24 cellular contexts compared by ENCODE assay signal in the genomic region with DNA sequence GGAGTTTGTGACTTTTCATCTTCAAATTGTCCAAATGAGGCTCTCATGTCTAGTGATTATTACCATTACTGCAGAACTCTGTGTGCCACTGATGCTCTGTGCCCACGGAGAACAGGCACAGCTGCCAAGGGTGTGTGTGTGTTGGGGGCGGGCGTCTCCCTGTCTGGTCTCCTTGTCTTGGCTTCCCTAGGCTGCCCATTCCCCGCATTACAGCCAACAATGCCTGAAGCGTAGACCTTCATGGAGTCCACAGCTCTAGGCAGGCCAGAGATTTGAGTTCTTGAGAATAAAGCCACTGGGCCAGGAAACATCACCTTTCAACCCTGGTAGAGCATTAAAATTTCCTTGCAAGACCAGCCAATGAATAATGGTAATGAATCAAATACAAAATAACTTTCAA. TPM values are rescaled to one million over a fixed set of nuclear protein-coding genes. Genes with fewer than 3 reads are reported as not detected.
"Had no signal": no experiment of that assay in that cellular context is flagged by ENCODE, and none has a peak within 500 bp of the region (broad histone marks: within the 10 kb centered on the region; RNA-seq: fewer than 3 reads in every experiment).

No MANE protein-coding gene starts in this region.

- DNase-seq: activated CD4-positive, alpha-beta T cell treated with anti-CD3 and anti-CD28 coated beads for 4 hours; activated CD4-positive, CD25-positive, alpha-beta regulatory T cell; activated CD8-positive, alpha-beta memory T cell treated with anti-CD3 and anti-CD28 coated beads, Interleukin-2, amount 50 U/mL, for 4 hours; activated CD8-positive, alpha-beta T cell treated with anti-CD3 and anti-CD28 coated beads for 36 hours; activated naive CD4-positive, alpha-beta T cell; activated T-cell treated with anti-CD3 and anti-CD28 coated beads, Interleukin-2, amount 50 U/mL, for 72 hours; body of pancreas; central memory CD4-positive, alpha-beta T cell; MV-4-11; NCI-H1105; NCI-H1436; NCI-H1694 treated with DMSO at 0.1 percent for 48 hours; NCI-H2029 treated with DMSO at 0.1 percent for 48 hours; NCI-H446; NCI-H524; SHP77 treated with DMSO at 0.1 percent for 48 hours; T-helper 2 cell; T1000 had no signal

- H3K4me1 ChIP-seq: body of pancreas, Peyer's patch had no signal

- H3K27ac ChIP-seq: body of pancreas, Peyer's patch had no signal

- H3K27me3 ChIP-seq: body of pancreas, MG63, Peyer's patch had no signal

- H3K4me3 ChIP-seq: body of pancreas, MG63, Peyer's patch had no signal

- H3K9me3 ChIP-seq: body of pancreas, MG63, Peyer's patch had no signal

RNA-seq across cellular contexts. Expression of gene LDHAL6B, which starts 59.0 kb away (rescaled TPM):
- total RNA-seq: activated CD8-positive, alpha-beta T cell treated with anti-CD3 and anti-CD28 coated beads for 36 hours; activated T-cell treated with anti-CD3 and anti-CD28 coated beads, Interleukin-2, amount 50 U/mL, for 72 hours; activated T-helper 2 cell treated with anti-CD3 and anti-CD28 coated beads, Interferon-gamma antibody, Interleukin-2, Interleukin-4, amounts not matched to agents 10 μg/mL and 5 μg/mL and 100 μg/mL, durations not matched to agents 14 hours and 24 hours and 36 hours; aorta; body of pancreas; bronchial epithelial cell; Peyer's patch; SK-MEL-5 had no signal
- polyA plus RNA-seq: aorta had no signal
